ENCODE assay signal across 21 cellular contexts in the genomic region with DNA sequence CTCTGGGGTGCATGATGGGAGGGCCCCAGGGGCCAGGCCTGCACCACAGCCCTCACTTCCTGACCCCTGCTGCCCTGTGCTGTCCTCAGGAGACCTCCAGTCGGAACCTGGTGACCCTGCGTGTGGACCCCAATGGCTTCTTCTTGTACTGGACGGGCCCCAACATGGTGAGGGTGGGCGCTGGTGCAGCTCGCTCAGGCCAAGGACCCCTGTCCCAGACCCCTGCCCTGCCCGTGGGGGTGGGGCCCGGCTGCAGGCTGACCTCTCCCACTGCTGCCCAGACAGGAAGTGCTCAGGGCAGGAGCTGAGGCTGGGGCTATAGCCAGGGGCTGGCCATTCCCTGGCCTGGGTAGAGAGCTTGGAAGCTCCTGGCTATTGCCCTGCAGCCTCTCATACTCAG.
"Had no signal": no experiment of that assay in that cellular context is flagged by ENCODE, and none has a peak within 500 bp of the region (broad histone marks: within the 10 kb centered on the region; RNA-seq: fewer than 3 reads in every experiment).

No MANE protein-coding gene starts in this region.

- DNase-seq: activated CD4-positive, alpha-beta memory T cell treated with anti-CD3 and anti-CD28 coated beads, Interleukin-2, amount 10 ng/mL, durations not matched to agents 7 days and 5 days; activated CD4-positive, alpha-beta T cell treated with anti-CD3 and anti-CD28 coated beads, Interleukin-2, amount 50 U/mL, for 1 hour; activated CD4-positive, CD25-positive, alpha-beta regulatory T cell; activated CD8-positive, alpha-beta memory T cell treated with anti-CD3 and anti-CD28 coated beads, Interleukin-2, amount 50 U/mL, for 4 hours; activated naive CD4-positive, alpha-beta T cell; activated T-cell treated with anti-CD3 and anti-CD28 coated beads, Interleukin-2, amount 50 U/mL, for 72 hours; aorta; body of pancreas; central memory CD4-positive, alpha-beta T cell; Kasumi-1; KBM-7; NCI-H1105 treated with DMSO at 0.1 percent for 48 hours; NCI-H1436 treated with DMSO at 0.1 percent for 48 hours; NCI-H187; NCI-H2081 treated with DMSO at 0.1 percent for 48 hours; NCI-H524; PC-9; SIG-M5; T-helper 17 cell; T1000 had no signal

- H3K4me2 ChIP-seq: PC-9 had no signal

- H3K9me3 Mint-ChIP-seq: activated CD4-positive, alpha-beta memory T cell treated with anti-CD3 and anti-CD28 coated beads, Interleukin-2, amount 10 ng/mL, durations not matched to agents 7 days and 5 days; activated naive CD4-positive, alpha-beta T cell treated with anti-CD3 and anti-CD28 coated beads, Interleukin-2, amount 50 U/mL, for 24 hours; activated T-cell treated with anti-CD3 and anti-CD28 coated beads, Interleukin-2, amount 50 U/mL, for 72 hours had no signal

- H3K9me3 ChIP-seq: body of pancreas had no signal

- H3K4me3 ChIP-seq: body of pancreas, PC-9 had no signal

- H3K27ac ChIP-seq: body of pancreas, PC-9 had no signal

- H3K27ac Mint-ChIP-seq: activated CD4-positive, alpha-beta memory T cell treated with anti-CD3 and anti-CD28 coated beads, Interleukin-2, amount 10 ng/mL, durations not matched to agents 7 days and 5 days; activated naive CD4-positive, alpha-beta T cell treated with anti-CD3 and anti-CD28 coated beads, Interleukin-2, amount 50 U/mL, for 24 hours; activated T-cell treated with anti-CD3 and anti-CD28 coated beads, Interleukin-2, amount 50 U/mL, for 72 hours; T-helper 17 cell had no signal

- ATAC-seq: activated T-cell treated with anti-CD3 and anti-CD28 coated beads, Interleukin-2, amount 50 U/mL, for 72 hours; body of pancreas; T-helper 17 cell had no signal

- H3K4me3 Mint-ChIP-seq: activated CD4-positive, alpha-beta memory T cell treated with anti-CD3 and anti-CD28 coated beads, Interleukin-2, amount 10 ng/mL, durations not matched to agents 7 days and 5 days; activated naive CD4-positive, alpha-beta T cell treated with anti-CD3 and anti-CD28 coated beads, Interleukin-2, amount 50 U/mL, for 24 hours; activated T-cell treated with anti-CD3 and anti-CD28 coated beads, Interleukin-2, amount 50 U/mL, for 72 hours had no signal

- H3K36me3 Mint-ChIP-seq: activated naive CD4-positive, alpha-beta T cell treated with anti-CD3 and anti-CD28 coated beads, Interleukin-2, amount 50 U/mL, for 24 hours had no signal

- H3K27me3 ChIP-seq: body of pancreas had no signal

- H3K27me3 Mint-ChIP-seq: activated naive CD4-positive, alpha-beta T cell treated with anti-CD3 and anti-CD28 coated beads, Interleukin-2, amount 50 U/mL, for 24 hours; T-helper 17 cell had no signal
